ENCODE assay signal across 10 cellular contexts in the genomic region with DNA sequence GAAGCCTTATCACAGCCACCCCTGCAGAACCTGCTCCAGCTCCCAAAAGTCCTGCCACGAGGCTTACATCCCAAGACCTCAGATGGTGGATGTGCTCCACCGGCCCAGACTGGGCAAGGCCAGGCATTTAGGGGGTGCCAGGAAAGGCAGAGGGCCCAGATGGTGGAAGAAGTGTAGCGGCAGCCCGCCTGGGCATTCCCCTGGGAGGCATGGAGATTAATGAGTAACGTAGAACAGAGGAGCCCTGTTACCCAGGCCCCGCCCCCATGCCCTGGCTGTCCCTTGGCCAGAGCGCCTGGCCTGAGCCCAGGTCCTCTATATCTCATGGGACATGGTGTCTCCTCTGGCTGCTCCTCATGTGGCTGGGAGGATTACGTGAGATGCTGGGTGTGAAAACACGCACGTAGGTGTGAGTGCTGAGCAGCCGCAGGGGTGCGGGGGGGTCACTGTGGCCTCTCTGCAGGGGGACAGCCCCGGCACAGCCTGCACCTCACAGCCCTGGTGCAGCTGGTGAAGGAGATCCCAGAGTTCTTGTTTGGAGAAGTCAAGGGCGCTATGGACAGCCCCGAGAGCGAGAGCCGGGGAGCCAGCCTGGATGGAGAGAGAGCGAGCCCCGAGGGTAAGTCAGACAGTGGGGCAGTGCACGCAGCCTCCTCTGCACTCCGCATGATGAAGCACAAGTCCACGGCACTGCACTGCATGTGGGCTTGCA. TPM values are rescaled to one million over a fixed set of nuclear protein-coding genes. Genes with fewer than 3 reads are reported as not detected.
DNase-seq lines count a peak whose midpoint lies in the region; ATAC-seq and TF ChIP-seq lines count a peak whose summit lies in the region.
"Had no signal": no experiment of that assay in that cellular context is flagged by ENCODE, and none has a peak within 500 bp of the region (broad histone marks: within the 10 kb centered on the region; RNA-seq: fewer than 3 reads in every experiment).

No MANE protein-coding gene starts in this region.

- POLR2A ChIA-PET in WTC11 (lab: Charles Lee): no interaction called here

- H3K27ac Mint-ChIP-seq in activated T-cell treated with anti-CD3 and anti-CD28 coated beads, Interleukin-2, amount 50 U/mL, for 72 hours: no peak overlapping the region
- no peak overlapping the region for H3K27ac Mint-ChIP-seq in WTC11

- H3K27me3 Mint-ChIP-seq in activated T-cell treated with anti-CD3 and anti-CD28 coated beads, Interleukin-2, amount 50 U/mL, for 72 hours (ENCODE audit: low read depth): no peaks in the 10 kb centered on the region
- H3K27me3 Mint-ChIP-seq in WTC11 (ENCODE audit: low read depth): no peaks in the 10 kb centered on the region

- H3K4me1 Mint-ChIP-seq in activated T-cell treated with anti-CD3 and anti-CD28 coated beads, Interleukin-2, amount 50 U/mL, for 72 hours (ENCODE audit: low read depth): peaks cover 28% of the 10 kb centered on the region
- H3K4me1 Mint-ChIP-seq in WTC11: peaks cover 7% of the 10 kb centered on the region

- peak; percentile 26 for DNase-seq in G401 (ENCODE audit: low spot score)
- peak; percentile 61 for DNase-seq in HK-2 (ENCODE audit: unreplicated experiment)
- DNase-seq in globus pallidus (ENCODE audit: low spot score): peak; percentile 93
- DNase-seq in occipital lobe (lab: John Stamatoyannopoulos, UW): peak; percentile 71
- DNase-seq in NCI-H1417 treated with DMSO at 0.1 percent for 48 hours (lab: John Stamatoyannopoulos, UW): no peak
- DNase-seq in 8988T: no peak
- DNase-seq in activated T-cell treated with anti-CD3 and anti-CD28 coated beads, Interleukin-2, amount 50 U/mL, for 72 hours: no peak
- DNase-seq in WTC11 (ENCODE audit: low spot score): no peak
- DNase-seq: colonic mucosa, NCI-H2081 had no signal

- H3K9me3 Mint-ChIP-seq in activated T-cell treated with anti-CD3 and anti-CD28 coated beads, Interleukin-2, amount 50 U/mL, for 72 hours: no peaks in the 10 kb centered on the region
- H3K9me3 Mint-ChIP-seq in WTC11: no peaks in the 10 kb centered on the region

- no peak overlapping the region for H3K4me3 Mint-ChIP-seq in activated T-cell treated with anti-CD3 and anti-CD28 coated beads, Interleukin-2, amount 50 U/mL, for 72 hours
- H3K4me3 Mint-ChIP-seq in WTC11: no peak overlapping the region

- peaks cover 0 to 2% of the 10 kb centered on the region in 2 donors for H3K36me3 Mint-ChIP-seq in activated T-cell treated with anti-CD3 and anti-CD28 coated beads, Interleukin-2, amount 50 U/mL, for 72 hours (ENCODE audit: insufficient read depth in 2 of 2)
- peaks cover 10% of the 10 kb centered on the region for H3K36me3 Mint-ChIP-seq in WTC11

- no peak for ATAC-seq in activated T-cell treated with anti-CD3 and anti-CD28 coated beads, Interleukin-2, amount 50 U/mL, for 72 hours (replicated peaks in 1 of 2)
- ATAC-seq in WTC11: no peak

- TF ChIP-seq CTCF in WTC11 (IDR thresholded peaks at IDR 0.05): no peak

- CTCF ChIA-PET in WTC11 (lab: Charles Lee): interaction anchor here (1.4 to 1.8 kb wide), 2 partner anchors 58 kb away, joined by 5 read pairs; no protein-coding TSS in a partner anchor

- in situ Hi-C loops in G401 (cut with HindIII; ENCODE audit: low sequenced_read_pairs): no loop called here

TF ChIP-seq in WTC11, 78 proteins besides CTCF, POLR2A, EP300 and RAD21:
- TF ChIP-seq ETV6 (CRISPR knock-in tag; IDR thresholded peaks at IDR 0.05) (no peak), NR2C2 (CRISPR knock-in tag; IDR thresholded peaks at IDR 0.05) (no peak), ZNF138 (CRISPR knock-in tag; conservative IDR thresholded peaks at IDR 0.05) (no peak), ZNF317 (CRISPR knock-in tag; IDR thresholded peaks at IDR 0.05; ENCODE audit: borderline replicate concordance, low read depth) (no peak)
- TF ChIP-seq, protein P1, sequence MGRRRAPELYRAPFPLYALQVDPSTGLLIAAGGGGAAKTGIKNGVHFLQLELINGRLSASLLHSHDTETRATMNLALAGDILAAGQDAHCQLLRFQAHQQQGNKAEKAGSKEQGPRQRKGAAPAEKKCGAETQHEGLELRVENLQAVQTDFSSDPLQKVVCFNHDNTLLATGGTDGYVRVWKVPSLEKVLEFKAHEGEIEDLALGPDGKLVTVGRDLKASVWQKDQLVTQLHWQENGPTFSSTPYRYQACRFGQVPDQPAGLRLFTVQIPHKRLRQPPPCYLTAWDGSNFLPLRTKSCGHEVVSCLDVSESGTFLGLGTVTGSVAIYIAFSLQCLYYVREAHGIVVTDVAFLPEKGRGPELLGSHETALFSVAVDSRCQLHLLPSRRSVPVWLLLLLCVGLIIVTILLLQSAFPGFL (CRISPR knock-in tag; IDR thresholded peaks at IDR 0.05; ENCODE audit: borderline replicate concordance): no peak
TF ChIP-seq in WTC11: peak in this region for 0.

RNA-seq across cellular contexts. Expression of a gene that starts 52.9 kb away (rescaled TPM):
- 7.9 and 9.8 TPM in 2 replicates for total RNA-seq in G401 (2014; rRNA removed; shearing (Covaris generic))
- total RNA-seq in occipital lobe: 1.2 TPM
- under 1 TPM; 0.37 to 0.53 TPM for total RNA-seq in activated T-cell treated with anti-CD3 and anti-CD28 coated beads, Interleukin-2, amount 50 U/mL, for 72 hours
- total RNA-seq in WTC11 (2021): 0.70 to 1.2 TPM (median 0.73 TPM) in 3 replicates

Comparison
In these comparisons a context has a peak if more than half of its experiments do, and no peak if none do; other contexts are left out.
1. DNase-seq: peak in G401 (single experiment), HK-2 (single experiment), globus pallidus (single experiment) and occipital lobe (single experiment); none in NCI-H1417 treated with DMSO at 0.1 percent for 48 hours (single experiment), 8988T (single experiment), activated T-cell treated with anti-CD3 and anti-CD28 coated beads, Interleukin-2, amount 50 U/mL, for 72 hours (0 of 2) and WTC11 (single experiment).